ENCODE assay signal across 1 cellular context in the genomic region with DNA sequence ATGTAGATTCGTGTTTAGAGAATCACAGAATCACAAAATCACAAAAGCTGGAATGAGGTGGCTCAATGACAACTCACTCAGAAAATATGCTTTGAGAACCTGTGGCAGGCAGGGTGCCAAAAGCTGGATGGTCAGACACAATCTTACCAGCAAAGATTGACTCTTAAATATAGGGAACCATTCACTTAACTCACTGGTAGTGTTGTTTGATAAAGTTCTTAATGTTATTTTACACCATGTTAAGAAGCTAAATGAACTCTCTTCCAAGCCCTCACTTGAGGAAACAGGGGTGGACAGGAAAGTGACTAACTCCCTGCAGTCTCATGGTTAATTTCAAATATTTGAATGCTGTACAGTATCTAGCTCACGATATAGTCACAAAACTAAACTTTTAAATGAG.
TF ChIP-seq lines count a peak whose summit lies in the region.

No MANE protein-coding gene starts in this region.

TF ChIP-seq in GM23338, 12 proteins besides CTCF, POLR2A, EP300 and RAD21 (continued from another document):
- TF ChIP-seq CREB1 (CRISPR knock-in tag; IDR thresholded peaks at IDR 0.05; ENCODE audit: low read depth) (no peak), JUNB (IDR thresholded peaks at IDR 0.05; ENCODE audit: unreplicated experiment) (no peak), EZH2 (IDR thresholded peaks at IDR 0.05; ENCODE audit: low read depth, unreplicated experiment) (no peak), POLR2AphosphoS5 (IDR thresholded peaks at IDR 0.05; ENCODE audit: low read depth) (no peak)
- TF ChIP-seq, protein P1, sequence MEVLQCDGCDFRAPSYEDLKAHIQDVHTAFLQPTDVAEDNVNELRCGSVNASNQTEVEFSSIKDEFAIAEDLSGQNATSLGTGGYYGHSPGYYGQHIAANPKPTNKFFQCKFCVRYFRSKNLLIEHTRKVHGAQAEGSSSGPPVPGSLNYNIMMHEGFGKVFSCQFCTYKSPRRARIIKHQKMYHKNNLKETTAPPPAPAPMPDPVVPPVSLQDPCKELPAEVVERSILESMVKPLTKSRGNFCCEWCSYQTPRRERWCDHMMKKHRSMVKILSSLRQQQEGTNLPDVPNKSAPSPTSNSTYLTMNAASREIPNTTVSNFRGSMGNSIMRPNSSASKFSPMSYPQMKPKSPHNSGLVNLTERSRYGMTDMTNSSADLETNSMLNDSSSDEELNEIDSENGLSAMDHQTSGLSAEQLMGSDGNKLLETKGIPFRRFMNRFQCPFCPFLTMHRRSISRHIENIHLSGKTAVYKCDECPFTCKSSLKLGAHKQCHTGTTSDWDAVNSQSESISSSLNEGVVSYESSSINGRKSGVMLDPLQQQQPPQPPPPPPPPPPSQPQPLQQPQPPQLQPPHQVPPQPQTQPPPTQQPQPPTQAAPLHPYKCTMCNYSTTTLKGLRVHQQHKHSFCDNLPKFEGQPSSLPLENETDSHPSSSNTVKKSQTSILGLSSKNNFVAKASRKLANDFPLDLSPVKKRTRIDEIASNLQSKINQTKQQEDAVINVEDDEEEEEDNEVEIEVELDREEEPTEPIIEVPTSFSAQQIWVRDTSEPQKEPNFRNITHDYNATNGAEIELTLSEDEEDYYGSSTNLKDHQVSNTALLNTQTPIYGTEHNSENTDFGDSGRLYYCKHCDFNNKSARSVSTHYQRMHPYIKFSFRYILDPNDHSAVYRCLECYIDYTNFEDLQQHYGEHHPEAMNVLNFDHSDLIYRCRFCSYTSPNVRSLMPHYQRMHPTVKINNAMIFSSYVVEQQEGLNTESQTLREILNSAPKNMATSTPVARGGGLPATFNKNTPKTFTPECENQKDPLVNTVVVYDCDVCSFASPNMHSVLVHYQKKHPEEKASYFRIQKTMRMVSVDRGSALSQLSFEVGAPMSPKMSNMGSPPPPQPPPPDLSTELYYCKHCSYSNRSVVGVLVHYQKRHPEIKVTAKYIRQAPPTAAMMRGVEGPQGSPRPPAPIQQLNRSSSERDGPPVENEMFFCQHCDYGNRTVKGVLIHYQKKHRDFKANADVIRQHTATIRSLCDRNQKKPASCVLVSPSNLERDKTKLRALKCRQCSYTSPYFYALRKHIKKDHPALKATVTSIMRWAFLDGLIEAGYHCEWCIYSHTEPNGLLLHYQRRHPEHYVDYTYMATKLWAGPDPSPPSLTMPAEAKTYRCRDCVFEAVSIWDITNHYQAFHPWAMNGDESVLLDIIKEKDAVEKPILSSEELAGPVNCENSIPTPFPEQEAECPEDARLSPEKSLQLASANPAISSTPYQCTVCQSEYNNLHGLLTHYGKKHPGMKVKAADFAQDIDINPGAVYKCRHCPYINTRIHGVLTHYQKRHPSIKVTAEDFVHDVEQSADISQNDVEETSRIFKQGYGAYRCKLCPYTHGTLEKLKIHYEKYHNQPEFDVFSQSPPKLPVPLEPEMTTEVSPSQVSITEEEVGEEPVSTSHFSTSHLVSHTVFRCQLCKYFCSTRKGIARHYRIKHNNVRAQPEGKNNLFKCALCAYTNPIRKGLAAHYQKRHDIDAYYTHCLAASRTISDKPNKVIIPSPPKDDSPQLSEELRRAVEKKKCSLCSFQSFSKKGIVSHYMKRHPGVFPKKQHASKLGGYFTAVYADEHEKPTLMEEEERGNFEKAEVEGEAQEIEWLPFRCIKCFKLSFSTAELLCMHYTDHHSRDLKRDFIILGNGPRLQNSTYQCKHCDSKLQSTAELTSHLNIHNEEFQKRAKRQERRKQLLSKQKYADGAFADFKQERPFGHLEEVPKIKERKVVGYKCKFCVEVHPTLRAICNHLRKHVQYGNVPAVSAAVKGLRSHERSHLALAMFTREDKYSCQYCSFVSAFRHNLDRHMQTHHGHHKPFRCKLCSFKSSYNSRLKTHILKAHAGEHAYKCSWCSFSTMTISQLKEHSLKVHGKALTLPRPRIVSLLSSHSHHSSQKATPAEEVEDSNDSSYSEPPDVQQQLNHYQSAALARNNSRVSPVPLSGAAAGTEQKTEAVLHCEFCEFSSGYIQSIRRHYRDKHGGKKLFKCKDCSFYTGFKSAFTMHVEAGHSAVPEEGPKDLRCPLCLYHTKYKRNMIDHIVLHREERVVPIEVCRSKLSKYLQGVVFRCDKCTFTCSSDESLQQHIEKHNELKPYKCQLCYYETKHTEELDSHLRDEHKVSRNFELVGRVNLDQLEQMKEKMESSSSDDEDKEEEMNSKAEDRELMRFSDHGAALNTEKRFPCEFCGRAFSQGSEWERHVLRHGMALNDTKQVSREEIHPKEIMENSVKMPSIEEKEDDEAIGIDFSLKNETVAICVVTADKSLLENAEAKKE (CRISPR knock-in tag; IDR thresholded peaks at IDR 0.05) = no peak
